In the genomic region with DNA sequence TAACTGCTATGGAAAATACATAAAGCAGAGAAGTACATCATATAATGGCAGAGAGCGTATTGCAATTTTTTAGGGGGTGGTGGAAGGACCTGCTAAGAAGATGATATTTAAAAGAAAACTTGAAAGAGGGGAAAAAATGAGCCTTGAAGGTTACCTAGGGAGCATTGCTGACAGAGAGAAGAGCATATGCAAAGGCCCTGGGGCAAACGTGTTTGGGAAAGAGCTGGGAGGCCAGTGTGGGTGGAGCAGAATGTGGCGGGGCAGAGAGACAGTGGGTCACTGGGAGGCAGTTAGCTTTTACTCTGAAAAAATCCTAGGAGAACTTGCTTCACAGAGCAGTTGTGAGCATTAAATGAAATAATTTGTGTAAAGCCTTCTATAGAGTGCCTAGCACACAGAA, we compare ENCODE assay signal across 27 cellular contexts.
A peak's percentile ranks its signal among the peaks of the same experiment; 100 is the strongest.
DNase-seq lines count a peak whose midpoint lies in the region; ATAC-seq, FAIRE-seq and TF ChIP-seq lines count a peak whose summit lies in the region.
"Had no signal": no experiment of that assay in that cellular context is flagged by ENCODE, and none has a peak within 500 bp of the region (broad histone marks: within the 10 kb centered on the region; RNA-seq: fewer than 3 reads in every experiment).

No MANE protein-coding gene starts in this region.

- DNase-seq in HFFc6 (no peak), coronary artery (ENCODE audit: low spot score) (no peak), osteoblast (ENCODE audit: insufficient read length, low spot score, missing footprints) (no peak), sciatic nerve (ENCODE audit: low spot score) (no peak), GM12891 (ENCODE audit: insufficient read length, low spot score) (no peak)
- DNase-seq: activated CD4-positive, alpha-beta T cell treated with anti-CD3 and anti-CD28 coated beads, Interleukin-2, amount 50 U/mL, for 4 hours; activated naive CD4-positive, alpha-beta T cell treated with Interleukin-2 at 50 U/mL for 16 hours; adrenal gland; CD8-positive, alpha-beta T cell; colonic mucosa; DMS153; effector memory CD4-positive, alpha-beta T cell; erythroblast; heart left ventricle; NCI-H1092; NCI-H2029 treated with DMSO at 0.1 percent for 48 hours; NCI-H526; PC-9; right lobe of liver; SHP77; stimulated activated CD4-positive, alpha-beta T cell treated with anti-CD3 and anti-CD28 coated beads, Interleukin-15, amount 100 ng/mL, for 24 hours; stimulated activated naive CD8-positive, alpha-beta T cell treated with anti-CD3 and anti-CD28 coated beads, Interleukin-15, Interleukin-2, amounts not matched to agents 100 U/mL and 50 U/mL, for 24 hours; testis had no signal

- peak overlapping the region; percentile 97 for H3K27ac Mint-ChIP-seq in HFFc6
- H3K27ac Mint-ChIP-seq: CD8-positive, alpha-beta T cell had no signal

- no peaks in the 10 kb centered on the region for H3K79me2 ChIP-seq in osteoblast (ENCODE audit: insufficient read depth, low read length)

- no peaks in the 10 kb centered on the region for H3K9me3 Mint-ChIP-seq in HFFc6
- H3K9me3 Mint-ChIP-seq: CD8-positive, alpha-beta T cell had no signal

- no peak for TF ChIP-seq POLR2A in GM12891 (IDR thresholded peaks at IDR 0.05; ENCODE audit: low read depth, low read length)

- H3K4me2 ChIP-seq in BLaER1, result peak overlapping the region; percentile 31
- no peak overlapping the region for H3K4me2 ChIP-seq in osteoblast (ENCODE audit: insufficient read depth, low read length)
- H3K4me2 ChIP-seq: PC-9 had no signal

- intact Hi-C loops in sciatic nerve (cut with DNase I), result no loop called here

- H3K27me3 ChIP-seq in BLaER1 (peaks cover 1% of the 10 kb centered on the region; the same call in 1 of the 2 replicates), osteoblast (ENCODE audit: insufficient read depth, low read length) (no peaks in the 10 kb centered on the region)
- H3K27me3 ChIP-seq: adrenal gland, colonic mucosa, right lobe of liver, testis had no signal

- no peak for FAIRE-seq in GM12891 (lab: Jason Lieb, UNC)
- FAIRE-seq: A204.1 had no signal

- H3K27me3 Mint-ChIP-seq in HFFc6 (ENCODE audit: insufficient read depth), result no peaks in the 10 kb centered on the region; the same call in 1 of the 2 replicates

- no peak overlapping the region for H3K4me3 ChIP-seq in BLaER1
- H3K4me3 ChIP-seq in coronary artery, result no peak overlapping the region
- H3K4me3 ChIP-seq in osteoblast (ENCODE audit: insufficient read depth, low read length), result no peak overlapping the region
- H3K4me3 ChIP-seq: adrenal gland, colonic mucosa, heart left ventricle, PC-9, right lobe of liver, testis had no signal

- H3K4me3 Mint-ChIP-seq in HFFc6, result no peak overlapping the region
- H3K4me3 Mint-ChIP-seq: CD8-positive, alpha-beta T cell had no signal

- ATAC-seq in sciatic nerve (no peak), GM21576 (IDR thresholded peaks at IDR 0.05; ENCODE audit: unreplicated experiment) (no peak), HG03025 (IDR thresholded peaks at IDR 0.05; ENCODE audit: low FRiP score, unreplicated experiment) (no peak)
- ATAC-seq: CD8-positive, alpha-beta T cell; heart left ventricle; right lobe of liver; stimulated activated naive CD8-positive, alpha-beta T cell treated with anti-CD3 and anti-CD28 coated beads, Interleukin-15, Interleukin-2, amounts not matched to agents 100 U/mL and 50 U/mL, for 24 hours had no signal

- no peaks in the 10 kb centered on the region for H3K36me3 Mint-ChIP-seq in HFFc6 (ENCODE audit: low read depth)
- H3K36me3 Mint-ChIP-seq: CD8-positive, alpha-beta T cell had no signal

- TF ChIP-seq CTCF in HFFc6 (IDR thresholded peaks at IDR 0.05) (no peak), coronary artery (IDR thresholded peaks at IDR 0.05) (no peak), osteoblast (IDR thresholded peaks at IDR 0.05; ENCODE audit: extremely low read depth, low read depth, low read length) (no peak)

- H3K4me1 ChIP-seq in BLaER1 (peaks cover 33% of the 10 kb centered on the region), osteoblast (ENCODE audit: insufficient read depth, low read length) (peaks cover 26% of the 10 kb centered on the region)
- H3K4me1 ChIP-seq: adrenal gland, testis had no signal

- H3K9me3 ChIP-seq in BLaER1, result peaks cover 4% of the 10 kb centered on the region; the same call in 1 of the 2 replicates
- no peaks in the 10 kb centered on the region for H3K9me3 ChIP-seq in osteoblast (ENCODE audit: low read depth, low read length)
- H3K9me3 ChIP-seq: adrenal gland, colonic mucosa, heart left ventricle, right lobe of liver, testis had no signal

- no peak overlapping the region for H3K27ac ChIP-seq in BLaER1
- peak overlapping the region; percentile 85 to 90 for H3K27ac ChIP-seq in coronary artery
- peak overlapping the region; percentile 99 for H3K27ac ChIP-seq in osteoblast (ENCODE audit: low read depth, low read length)
- H3K27ac ChIP-seq: adrenal gland, PC-9, right lobe of liver, testis had no signal

- no peak overlapping the region for H2AFZ ChIP-seq in osteoblast (ENCODE audit: low read length)
- H2AFZ ChIP-seq: PC-9 had no signal

- no peaks in the 10 kb centered on the region for H4K20me1 ChIP-seq in BLaER1
- H4K20me1 ChIP-seq in osteoblast (ENCODE audit: insufficient read depth, low read length), result no peaks in the 10 kb centered on the region

- H3K4me1 Mint-ChIP-seq in HFFc6 (ENCODE audit: low read depth), result peaks cover 56% of the 10 kb centered on the region

- no peak overlapping the region for H3K9ac ChIP-seq in BLaER1

- H3K36me3 ChIP-seq in BLaER1 (no peaks in the 10 kb centered on the region), osteoblast (ENCODE audit: insufficient read depth, low read length) (no peaks in the 10 kb centered on the region)
- H3K36me3 ChIP-seq: adrenal gland, colonic mucosa, heart left ventricle, right lobe of liver had no signal

TF ChIP-seq in GM12891, 5 proteins besides CTCF, POLR2A, EP300 and RAD21:
- TF ChIP-seq POLR2AphosphoS5 (IDR thresholded peaks at IDR 0.05; ENCODE audit: low read depth, low read length) (no peak), POU2F2 (IDR thresholded peaks at IDR 0.05; ENCODE audit: low read depth, low read length) (no peak), PAX5 (IDR thresholded peaks at IDR 0.05; ENCODE audit: insufficient read depth, low read length, severe bottlenecking) (no peak), SPI1 (IDR thresholded peaks at IDR 0.05; ENCODE audit: low read depth, low read length) (no peak), TAF1 (IDR thresholded peaks at IDR 0.05; ENCODE audit: low read depth, low read length) (no peak)
